ENCODE assay signal across 11 cellular contexts in the genomic region with DNA sequence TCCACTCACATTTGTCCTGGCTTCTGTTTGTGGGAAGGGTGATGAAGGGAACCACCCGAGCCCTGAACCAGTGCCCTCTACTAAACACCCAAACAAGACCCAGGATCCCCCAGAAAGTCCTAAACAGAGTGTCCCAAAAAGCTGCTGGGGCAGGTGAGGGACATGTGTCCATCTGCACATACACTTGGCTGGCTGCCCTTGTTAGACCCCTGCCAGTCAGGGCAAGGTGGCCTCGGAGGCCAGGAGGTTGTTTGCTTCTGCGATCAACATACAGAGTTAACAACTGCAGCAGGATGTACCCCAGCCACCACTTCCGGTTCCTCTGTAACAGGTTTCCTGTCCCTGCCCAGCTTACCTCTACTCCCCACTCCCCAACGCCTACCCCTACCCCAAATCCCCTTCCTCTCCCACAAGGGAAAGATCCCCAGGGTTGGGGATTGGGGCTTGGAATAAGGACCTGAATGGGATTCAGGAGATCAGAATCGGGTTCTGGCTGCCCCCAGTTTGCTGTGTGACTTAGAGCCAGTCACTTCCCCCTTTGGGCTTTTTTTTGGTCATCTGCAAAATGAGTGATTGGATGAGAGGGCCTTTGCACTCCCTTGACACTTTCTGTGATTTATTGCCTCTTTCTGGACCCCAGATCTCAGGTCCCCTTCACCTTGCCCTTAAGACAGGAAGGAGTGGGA. TPM values are rescaled to one million over a fixed set of nuclear protein-coding genes. Genes with fewer than 3 reads are reported as not detected.
DNase-seq lines count a peak whose midpoint lies in the region; ATAC-seq and TF ChIP-seq lines count a peak whose summit lies in the region.
"Had no signal": no experiment of that assay in that cellular context is flagged by ENCODE, and none has a peak within 500 bp of the region (broad histone marks: within the 10 kb centered on the region; RNA-seq: fewer than 3 reads in every experiment).

No MANE protein-coding gene starts in this region.

- H3K36me3 Mint-ChIP-seq in activated CD8-positive, alpha-beta T cell treated with anti-CD3 and anti-CD28 coated beads for 36 hours (ENCODE audit: low read depth) = peaks cover 77% of the 10 kb centered on the region
- H3K36me3 Mint-ChIP-seq in immature natural killer cell = peaks cover 26 to 56% (median 31%) of the 10 kb centered on the region in 3 donors

- peaks cover 87% of the 10 kb centered on the region for H3K4me1 Mint-ChIP-seq in activated CD8-positive, alpha-beta T cell treated with anti-CD3 and anti-CD28 coated beads for 36 hours (ENCODE audit: low read depth)
- H3K4me1 Mint-ChIP-seq in immature natural killer cell = peaks cover 82 to 99% of the 10 kb centered on the region in 2 donors

- H3K27ac Mint-ChIP-seq in activated CD8-positive, alpha-beta T cell treated with anti-CD3 and anti-CD28 coated beads for 36 hours = peak overlapping the region; percentile 96
- H3K27ac Mint-ChIP-seq in immature natural killer cell = peak overlapping the region; percentile 97 to 99 (median 98)

- peak overlapping the region; percentile 56 to 74 (median 63) for H3K27ac ChIP-seq in upper lobe of left lung
- H3K27ac ChIP-seq: foreskin keratinocyte had no signal

- H3K4me3 Mint-ChIP-seq in activated CD8-positive, alpha-beta T cell treated with anti-CD3 and anti-CD28 coated beads for 36 hours = peak overlapping the region; percentile 57
- peak overlapping the region; percentile 83 to 88 (median 85) for H3K4me3 Mint-ChIP-seq in immature natural killer cell
- H3K4me3 Mint-ChIP-seq: neural crest cell had no signal

- no peak for TF ChIP-seq POLR2A in upper lobe of left lung (IDR thresholded peaks at IDR 0.05)

- CTCF ChIA-PET in activated CD8-positive, alpha-beta T cell treated with anti-CD3 and anti-CD28 coated beads for 36 hours (lab: Charles Lee) = interaction anchor here (1.1 to 4.5 kb wide), 6 partner anchors 9 to 32 kb away, joined by 3 to 36 read pairs (median 12); partner anchors contain the start of genes DEF6 and PPARD

- no peaks in the 10 kb centered on the region for H3K9me3 Mint-ChIP-seq in activated CD8-positive, alpha-beta T cell treated with anti-CD3 and anti-CD28 coated beads for 36 hours
- H3K9me3 Mint-ChIP-seq in immature natural killer cell = no peaks in the 10 kb centered on the region
- H3K9me3 Mint-ChIP-seq: neural crest cell had no signal

- 36 to 44% methylated on average over 6 of the region's 6 CpGs for WGBS in upper lobe of left lung, 2 donors

- no peaks in the 10 kb centered on the region for H3K27me3 ChIP-seq in upper lobe of left lung
- H3K27me3 ChIP-seq: foreskin keratinocyte had no signal

- no peak overlapping the region for H3K4me3 ChIP-seq in upper lobe of left lung

- DNase-seq in activated T-cell treated with anti-CD3 and anti-CD28 coated beads for 1 hour (ENCODE audit: low read depth) (peak; percentile 38), activated T-cell treated with anti-CD3 and anti-CD28 coated beads for 4 hours (no peak), immature natural killer cell (peak; percentile 64 to 71 (median 64)), upper lobe of left lung (peak in 1 of 2 donors; percentile 29)
- peak; percentile 64 for DNase-seq in activated CD8-positive, alpha-beta T cell treated with anti-CD3 and anti-CD28 coated beads for 36 hours
- DNase-seq: foreskin keratinocyte, NCI-H524 had no signal

- TF ChIP-seq CTCF in activated CD8-positive, alpha-beta T cell treated with anti-CD3 and anti-CD28 coated beads for 36 hours (IDR thresholded peaks at IDR 0.05) = no peak
- no peak for TF ChIP-seq CTCF in upper lobe of left lung (IDR thresholded peaks at IDR 0.05)

- no peak for TF ChIP-seq EP300 in upper lobe of left lung (IDR thresholded peaks at IDR 0.05)

- POLR2A ChIA-PET in activated CD8-positive, alpha-beta T cell treated with anti-CD3 and anti-CD28 coated beads for 36 hours (lab: Charles Lee) = interaction anchor here (0.9 to 3.4 kb wide), 10 partner anchors 8 to 156 kb away, joined by 3 to 18 read pairs (median 4); partner anchors contain the start of genes DEF6 and RPL10A

- H3K36me3 ChIP-seq in upper lobe of left lung = no peaks in the 10 kb centered on the region

- peaks cover 14 to 27% (median 21%) of the 10 kb centered on the region in 4 donors for H3K4me1 ChIP-seq in upper lobe of left lung

- peak; percentile 70 for ATAC-seq in activated CD8-positive, alpha-beta T cell treated with anti-CD3 and anti-CD28 coated beads for 36 hours
- peak; percentile 19 to 20 for ATAC-seq in upper lobe of left lung (ENCODE audit: low FRiP score in 2 of 2)
- no peak for ATAC-seq in HG02763 (IDR thresholded peaks at IDR 0.05; ENCODE audit: unreplicated experiment)
- no peak for ATAC-seq in GM19467 (IDR thresholded peaks at IDR 0.05; ENCODE audit: unreplicated experiment)
- ATAC-seq in GM21515 (IDR thresholded peaks at IDR 0.05; ENCODE audit: unreplicated experiment) = no peak
- ATAC-seq: foreskin keratinocyte had no signal

- no peaks in the 10 kb centered on the region for H3K27me3 Mint-ChIP-seq in activated CD8-positive, alpha-beta T cell treated with anti-CD3 and anti-CD28 coated beads for 36 hours
- H3K27me3 Mint-ChIP-seq in immature natural killer cell (ENCODE audit: low read depth in 3 of 3) = peaks cover 0 to 6% (median 2%) of the 10 kb centered on the region in 3 donors

- H3K9me3 ChIP-seq in upper lobe of left lung = no peaks in the 10 kb centered on the region

- intact Hi-C loops in activated CD8-positive, alpha-beta T cell treated with anti-CD3 and anti-CD28 coated beads for 36 hours (cut with micrococcal nuclease) = no loop called here

RNA-seq across cellular contexts. Expression of gene DEF6, which starts 13.9 kb away (rescaled TPM):
- 10 to 100 TPM; 97.1 to 99.1 TPM for total RNA-seq in activated CD8-positive, alpha-beta T cell treated with anti-CD3 and anti-CD28 coated beads for 36 hours
- polyA plus RNA-seq in immature natural killer cell = 100 to 1,000 TPM in 1 of 3 donors, 10 to 100 TPM in 2; 90.7 to 226 (median 95.1) TPM
- 10 to 100 TPM in 5 of 6 donors, 1 to 10 TPM in 1; 10.0 to 39.8 (median 23.4) TPM for total RNA-seq in upper lobe of left lung

RNA-seq across cellular contexts. Expression of gene PPARD, which starts 30.8 kb away (rescaled TPM):
- total RNA-seq in activated CD8-positive, alpha-beta T cell treated with anti-CD3 and anti-CD28 coated beads for 36 hours = 10 to 100 TPM; 26.6 to 26.7 TPM
- polyA plus RNA-seq in immature natural killer cell = 1 to 10 TPM in 2 of 3 donors, under 1 TPM in 1; 0.98 to 6.0 (median 2.0) TPM
- 10 to 100 TPM; 14.8 to 48.2 (median 31.5) TPM for total RNA-seq in upper lobe of left lung

RNA-seq across cellular contexts. Expression of gene ZNF76, which starts 52.0 kb away (rescaled TPM):
- 10 to 100 TPM; 34.4 to 35.2 TPM for total RNA-seq in activated CD8-positive, alpha-beta T cell treated with anti-CD3 and anti-CD28 coated beads for 36 hours
- 10 to 100 TPM; 20.7 to 30.5 (median 27.9) TPM for polyA plus RNA-seq in immature natural killer cell
- total RNA-seq in upper lobe of left lung = 100 to 1,000 TPM in 2 of 6 donors, 10 to 100 TPM in 4; 26.8 to 242 (median 38.1) TPM

Comparison
In these comparisons a context has a peak if more than half of its experiments do, and no peak if none do; other contexts are left out.
1. ATAC-seq: peak in activated CD8-positive, alpha-beta T cell treated with anti-CD3 and anti-CD28 coated beads for 36 hours (single experiment) and upper lobe of left lung (2 of 2); none in HG02763 (single experiment), GM19467 (single experiment) and GM21515 (single experiment).